Comparison of ENCODE assay signal across 1 cellular context in the genomic region with DNA sequence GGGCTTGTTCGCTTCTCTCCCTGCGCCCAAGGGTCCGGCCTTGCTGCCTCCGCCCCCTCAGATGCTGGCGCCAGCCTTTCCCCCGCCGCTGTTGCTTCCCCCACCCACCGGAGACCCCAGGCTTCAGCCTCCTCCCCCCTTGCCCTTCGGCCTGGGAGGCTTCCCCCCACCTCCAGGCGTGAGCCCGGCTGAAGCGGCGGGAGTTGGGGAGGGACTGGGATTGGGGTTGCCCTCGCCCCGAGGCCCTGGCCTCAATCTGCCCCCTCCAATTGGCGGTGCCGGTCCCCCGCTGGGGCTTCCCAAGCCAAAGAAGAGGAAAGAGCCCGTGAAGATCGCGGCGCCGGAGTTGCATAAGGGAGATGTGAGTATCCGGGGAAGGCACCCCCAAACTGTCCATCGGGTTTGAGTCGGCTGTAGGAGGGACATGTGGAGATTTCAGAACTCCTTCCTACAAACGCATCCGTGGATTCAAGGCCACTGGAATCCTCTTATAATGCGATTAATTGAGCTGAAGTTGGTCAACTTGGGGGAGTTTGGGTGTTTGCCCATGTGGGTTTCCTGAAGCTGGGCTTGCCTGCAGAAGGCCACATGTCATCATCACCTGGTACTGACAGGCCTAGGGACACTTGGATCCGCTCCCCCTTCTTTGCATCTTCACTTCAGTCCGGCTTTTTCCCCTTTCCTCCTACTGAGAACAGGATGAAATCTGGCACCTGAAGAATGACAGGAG.
TF ChIP-seq lines count a peak whose summit lies in the region.

No MANE protein-coding gene starts in this region.

TF ChIP-seq in K562, 482 proteins besides CTCF, POLR2A, EP300 and RAD21 (continued from another document and continues in another):
- TF ChIP-seq CBX2 (IDR thresholded peaks at IDR 0.05; ENCODE audit: insufficient read depth, low read length, poor library complexity, severe bottlenecking), result no peak
- no peak for TF ChIP-seq ZNF785 (CRISPR knock-in tag; IDR thresholded peaks at IDR 0.05)
- no peak for TF ChIP-seq ZNF274 (IDR thresholded peaks at IDR 0.05; ENCODE audit: borderline replicate concordance, low read depth, low read length)
- TF ChIP-seq SETDB1 (IDR thresholded peaks at IDR 0.05; ENCODE audit: low read length), result no peak
- TF ChIP-seq, protein P1, sequence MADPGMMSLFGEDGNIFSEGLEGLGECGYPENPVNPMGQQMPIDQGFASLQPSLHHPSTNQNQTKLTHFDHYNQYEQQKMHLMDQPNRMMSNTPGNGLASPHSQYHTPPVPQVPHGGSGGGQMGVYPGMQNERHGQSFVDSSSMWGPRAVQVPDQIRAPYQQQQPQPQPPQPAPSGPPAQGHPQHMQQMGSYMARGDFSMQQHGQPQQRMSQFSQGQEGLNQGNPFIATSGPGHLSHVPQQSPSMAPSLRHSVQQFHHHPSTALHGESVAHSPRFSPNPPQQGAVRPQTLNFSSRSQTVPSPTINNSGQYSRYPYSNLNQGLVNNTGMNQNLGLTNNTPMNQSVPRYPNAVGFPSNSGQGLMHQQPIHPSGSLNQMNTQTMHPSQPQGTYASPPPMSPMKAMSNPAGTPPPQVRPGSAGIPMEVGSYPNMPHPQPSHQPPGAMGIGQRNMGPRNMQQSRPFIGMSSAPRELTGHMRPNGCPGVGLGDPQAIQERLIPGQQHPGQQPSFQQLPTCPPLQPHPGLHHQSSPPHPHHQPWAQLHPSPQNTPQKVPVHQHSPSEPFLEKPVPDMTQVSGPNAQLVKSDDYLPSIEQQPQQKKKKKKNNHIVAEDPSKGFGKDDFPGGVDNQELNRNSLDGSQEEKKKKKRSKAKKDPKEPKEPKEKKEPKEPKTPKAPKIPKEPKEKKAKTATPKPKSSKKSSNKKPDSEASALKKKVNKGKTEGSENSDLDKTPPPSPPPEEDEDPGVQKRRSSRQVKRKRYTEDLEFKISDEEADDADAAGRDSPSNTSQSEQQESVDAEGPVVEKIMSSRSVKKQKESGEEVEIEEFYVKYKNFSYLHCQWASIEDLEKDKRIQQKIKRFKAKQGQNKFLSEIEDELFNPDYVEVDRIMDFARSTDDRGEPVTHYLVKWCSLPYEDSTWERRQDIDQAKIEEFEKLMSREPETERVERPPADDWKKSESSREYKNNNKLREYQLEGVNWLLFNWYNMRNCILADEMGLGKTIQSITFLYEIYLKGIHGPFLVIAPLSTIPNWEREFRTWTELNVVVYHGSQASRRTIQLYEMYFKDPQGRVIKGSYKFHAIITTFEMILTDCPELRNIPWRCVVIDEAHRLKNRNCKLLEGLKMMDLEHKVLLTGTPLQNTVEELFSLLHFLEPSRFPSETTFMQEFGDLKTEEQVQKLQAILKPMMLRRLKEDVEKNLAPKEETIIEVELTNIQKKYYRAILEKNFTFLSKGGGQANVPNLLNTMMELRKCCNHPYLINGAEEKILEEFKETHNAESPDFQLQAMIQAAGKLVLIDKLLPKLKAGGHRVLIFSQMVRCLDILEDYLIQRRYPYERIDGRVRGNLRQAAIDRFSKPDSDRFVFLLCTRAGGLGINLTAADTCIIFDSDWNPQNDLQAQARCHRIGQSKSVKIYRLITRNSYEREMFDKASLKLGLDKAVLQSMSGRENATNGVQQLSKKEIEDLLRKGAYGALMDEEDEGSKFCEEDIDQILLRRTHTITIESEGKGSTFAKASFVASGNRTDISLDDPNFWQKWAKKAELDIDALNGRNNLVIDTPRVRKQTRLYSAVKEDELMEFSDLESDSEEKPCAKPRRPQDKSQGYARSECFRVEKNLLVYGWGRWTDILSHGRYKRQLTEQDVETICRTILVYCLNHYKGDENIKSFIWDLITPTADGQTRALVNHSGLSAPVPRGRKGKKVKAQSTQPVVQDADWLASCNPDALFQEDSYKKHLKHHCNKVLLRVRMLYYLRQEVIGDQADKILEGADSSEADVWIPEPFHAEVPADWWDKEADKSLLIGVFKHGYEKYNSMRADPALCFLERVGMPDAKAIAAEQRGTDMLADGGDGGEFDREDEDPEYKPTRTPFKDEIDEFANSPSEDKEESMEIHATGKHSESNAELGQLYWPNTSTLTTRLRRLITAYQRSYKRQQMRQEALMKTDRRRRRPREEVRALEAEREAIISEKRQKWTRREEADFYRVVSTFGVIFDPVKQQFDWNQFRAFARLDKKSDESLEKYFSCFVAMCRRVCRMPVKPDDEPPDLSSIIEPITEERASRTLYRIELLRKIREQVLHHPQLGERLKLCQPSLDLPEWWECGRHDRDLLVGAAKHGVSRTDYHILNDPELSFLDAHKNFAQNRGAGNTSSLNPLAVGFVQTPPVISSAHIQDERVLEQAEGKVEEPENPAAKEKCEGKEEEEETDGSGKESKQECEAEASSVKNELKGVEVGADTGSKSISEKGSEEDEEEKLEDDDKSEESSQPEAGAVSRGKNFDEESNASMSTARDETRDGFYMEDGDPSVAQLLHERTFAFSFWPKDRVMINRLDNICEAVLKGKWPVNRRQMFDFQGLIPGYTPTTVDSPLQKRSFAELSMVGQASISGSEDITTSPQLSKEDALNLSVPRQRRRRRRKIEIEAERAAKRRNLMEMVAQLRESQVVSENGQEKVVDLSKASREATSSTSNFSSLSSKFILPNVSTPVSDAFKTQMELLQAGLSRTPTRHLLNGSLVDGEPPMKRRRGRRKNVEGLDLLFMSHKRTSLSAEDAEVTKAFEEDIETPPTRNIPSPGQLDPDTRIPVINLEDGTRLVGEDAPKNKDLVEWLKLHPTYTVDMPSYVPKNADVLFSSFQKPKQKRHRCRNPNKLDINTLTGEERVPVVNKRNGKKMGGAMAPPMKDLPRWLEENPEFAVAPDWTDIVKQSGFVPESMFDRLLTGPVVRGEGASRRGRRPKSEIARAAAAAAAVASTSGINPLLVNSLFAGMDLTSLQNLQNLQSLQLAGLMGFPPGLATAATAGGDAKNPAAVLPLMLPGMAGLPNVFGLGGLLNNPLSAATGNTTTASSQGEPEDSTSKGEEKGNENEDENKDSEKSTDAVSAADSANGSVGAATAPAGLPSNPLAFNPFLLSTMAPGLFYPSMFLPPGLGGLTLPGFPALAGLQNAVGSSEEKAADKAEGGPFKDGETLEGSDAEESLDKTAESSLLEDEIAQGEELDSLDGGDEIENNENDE (IDR thresholded peaks at IDR 0.05; ENCODE audit: low read depth, low read length), result no peak
- no peak for TF ChIP-seq ZKSCAN3 (CRISPR knock-in tag; IDR thresholded peaks at IDR 0.05)
- TF ChIP-seq, protein P2, sequence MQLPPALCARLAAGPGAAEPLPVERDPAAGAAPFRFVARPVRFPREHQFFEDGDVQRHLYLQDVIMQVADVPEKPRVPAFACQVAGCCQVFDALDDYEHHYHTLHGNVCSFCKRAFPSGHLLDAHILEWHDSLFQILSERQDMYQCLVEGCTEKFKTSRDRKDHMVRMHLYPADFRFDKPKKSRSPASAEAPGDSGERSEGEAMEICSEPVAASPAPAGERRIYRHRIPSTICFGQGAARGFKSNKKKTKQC (CRISPR knock-in tag; IDR thresholded peaks at IDR 0.05), result 0 out of 2 replicates have a peak, but pooled peaks have one; percentile 9
- no peak for TF ChIP-seq ZNF76 (CRISPR knock-in tag; IDR thresholded peaks at IDR 0.05; ENCODE audit: borderline replicate concordance)
- TF ChIP-seq NCOR1 (IDR thresholded peaks at IDR 0.05), result no peak
- no peak for TF ChIP-seq CCAR2 (IDR thresholded peaks at IDR 0.05; ENCODE audit: low read depth, low read length)
- TF ChIP-seq HSF4 (CRISPR knock-in tag; IDR thresholded peaks at IDR 0.05; ENCODE audit: borderline replicate concordance), result no peak
- TF ChIP-seq GABPA (tag; conservative IDR thresholded peaks at IDR 0.05; ENCODE audit: low read depth), result no peak
- no peak for TF ChIP-seq SMARCA5 (IDR thresholded peaks at IDR 0.05)
- TF ChIP-seq, protein P3, sequence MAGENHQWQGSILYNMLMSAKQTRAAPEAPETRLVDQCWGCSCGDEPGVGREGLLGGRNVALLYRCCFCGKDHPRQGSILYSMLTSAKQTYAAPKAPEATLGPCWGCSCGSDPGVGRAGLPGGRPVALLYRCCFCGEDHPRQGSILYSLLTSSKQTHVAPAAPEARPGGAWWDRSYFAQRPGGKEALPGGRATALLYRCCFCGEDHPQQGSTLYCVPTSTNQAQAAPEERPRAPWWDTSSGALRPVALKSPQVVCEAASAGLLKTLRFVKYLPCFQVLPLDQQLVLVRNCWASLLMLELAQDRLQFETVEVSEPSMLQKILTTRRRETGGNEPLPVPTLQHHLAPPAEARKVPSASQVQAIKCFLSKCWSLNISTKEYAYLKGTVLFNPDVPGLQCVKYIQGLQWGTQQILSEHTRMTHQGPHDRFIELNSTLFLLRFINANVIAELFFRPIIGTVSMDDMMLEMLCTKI (IDR thresholded peaks at IDR 0.05; ENCODE audit: partially characterized antibody), result no peak
- TF ChIP-seq, protein P4, sequence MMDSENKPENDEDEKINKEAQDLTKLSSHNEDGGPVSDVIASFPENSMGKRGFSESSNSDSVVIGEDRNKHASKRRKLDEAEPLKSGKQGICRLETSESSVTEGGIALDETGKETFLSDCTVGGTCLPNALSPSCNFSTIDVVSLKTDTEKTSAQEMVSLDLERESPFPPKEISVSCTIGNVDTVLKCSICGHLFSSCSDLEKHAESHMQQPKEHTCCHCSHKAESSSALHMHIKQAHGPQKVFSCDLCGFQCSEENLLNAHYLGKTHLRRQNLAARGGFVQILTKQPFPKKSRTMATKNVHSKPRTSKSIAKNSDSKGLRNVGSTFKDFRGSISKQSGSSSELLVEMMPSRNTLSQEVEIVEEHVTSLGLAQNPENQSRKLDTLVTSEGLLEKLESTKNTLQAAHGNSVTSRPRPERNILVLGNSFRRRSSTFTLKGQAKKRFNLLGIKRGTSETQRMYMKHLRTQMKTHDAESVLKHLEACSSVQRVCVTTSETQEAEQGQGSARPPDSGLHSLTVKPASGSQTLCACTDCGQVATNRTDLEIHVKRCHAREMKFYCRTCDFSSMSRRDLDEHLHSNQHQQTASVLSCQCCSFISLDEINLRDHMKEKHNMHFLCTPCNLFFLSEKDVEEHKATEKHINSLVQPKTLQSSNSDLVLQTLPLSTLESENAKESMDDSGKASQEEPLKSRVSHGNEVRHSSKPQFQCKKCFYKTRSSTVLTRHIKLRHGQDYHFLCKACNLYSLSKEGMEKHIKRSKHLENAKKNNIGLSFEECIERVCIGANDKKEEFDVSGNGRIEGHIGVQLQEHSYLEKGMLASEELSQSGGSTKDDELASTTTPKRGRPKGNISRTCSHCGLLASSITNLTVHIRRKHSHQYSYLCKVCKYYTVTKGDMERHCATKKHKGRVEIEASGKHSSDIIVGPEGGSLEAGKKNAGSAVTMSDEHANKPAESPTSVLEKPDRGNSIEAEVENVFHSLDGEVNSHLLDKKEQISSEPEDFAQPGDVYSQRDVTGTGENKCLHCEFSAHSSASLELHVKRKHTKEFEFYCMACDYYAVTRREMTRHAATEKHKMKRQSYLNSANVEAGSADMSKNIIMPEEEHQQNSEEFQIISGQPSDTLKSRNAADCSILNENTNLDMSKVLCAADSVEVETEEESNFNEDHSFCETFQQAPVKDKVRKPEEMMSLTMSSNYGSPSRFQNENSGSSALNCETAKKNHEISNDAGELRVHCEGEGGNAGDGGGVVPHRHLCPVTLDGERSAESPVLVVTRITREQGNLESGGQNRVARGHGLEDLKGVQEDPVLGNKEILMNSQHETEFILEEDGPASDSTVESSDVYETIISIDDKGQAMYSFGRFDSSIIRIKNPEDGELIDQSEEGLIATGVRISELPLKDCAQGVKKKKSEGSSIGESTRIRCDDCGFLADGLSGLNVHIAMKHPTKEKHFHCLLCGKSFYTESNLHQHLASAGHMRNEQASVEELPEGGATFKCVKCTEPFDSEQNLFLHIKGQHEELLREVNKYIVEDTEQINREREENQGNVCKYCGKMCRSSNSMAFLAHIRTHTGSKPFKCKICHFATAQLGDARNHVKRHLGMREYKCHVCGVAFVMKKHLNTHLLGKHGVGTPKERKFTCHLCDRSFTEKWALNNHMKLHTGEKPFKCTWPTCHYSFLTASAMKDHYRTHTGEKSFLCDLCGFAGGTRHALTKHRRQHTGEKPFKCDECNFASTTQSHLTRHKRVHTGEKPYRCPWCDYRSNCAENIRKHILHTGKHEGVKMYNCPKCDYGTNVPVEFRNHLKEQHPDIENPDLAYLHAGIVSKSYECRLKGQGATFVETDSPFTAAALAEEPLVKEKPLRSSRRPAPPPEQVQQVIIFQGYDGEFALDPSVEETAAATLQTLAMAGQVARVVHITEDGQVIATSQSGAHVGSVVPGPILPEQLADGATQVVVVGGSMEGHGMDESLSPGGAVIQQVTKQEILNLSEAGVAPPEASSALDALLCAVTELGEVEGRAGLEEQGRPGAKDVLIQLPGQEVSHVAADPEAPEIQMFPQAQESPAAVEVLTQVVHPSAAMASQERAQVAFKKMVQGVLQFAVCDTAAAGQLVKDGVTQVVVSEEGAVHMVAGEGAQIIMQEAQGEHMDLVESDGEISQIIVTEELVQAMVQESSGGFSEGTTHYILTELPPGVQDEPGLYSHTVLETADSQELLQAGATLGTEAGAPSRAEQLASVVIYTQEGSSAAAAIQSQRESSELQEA (IDR thresholded peaks at IDR 0.05; ENCODE audit: low read depth), result no peak
- 0 out of 2 replicates have a peak, but pooled peaks have one; percentile 40 for TF ChIP-seq TGIF2 (CRISPR knock-in tag; IDR thresholded peaks at IDR 0.05)
- TF ChIP-seq ATF2 (CRISPR knock-in tag; IDR thresholded peaks at IDR 0.05), result no peak
- no peak for TF ChIP-seq NCOA6 (IDR thresholded peaks at IDR 0.05)
- TF ChIP-seq PCBP2 (IDR thresholded peaks at IDR 0.05; ENCODE audit: low read depth, low read length, poor library complexity, severe bottlenecking), result no peak
- TF ChIP-seq RBM25 (IDR thresholded peaks at IDR 0.05; ENCODE audit: low read depth, low read length, severe bottlenecking), result no peak
- TF ChIP-seq XRCC4 (IDR thresholded peaks at IDR 0.05; ENCODE audit: extremely low read depth, insufficient read depth, insufficient read length), result no peak
- TF ChIP-seq ERF (CRISPR knock-in tag; IDR thresholded peaks at IDR 0.05), result no peak
- TF ChIP-seq ATF7 (IDR thresholded peaks at IDR 0.05), result no peak
- TF ChIP-seq SMARCE1 (IDR thresholded peaks at IDR 0.05), result no peak
- TF ChIP-seq, protein P5, sequence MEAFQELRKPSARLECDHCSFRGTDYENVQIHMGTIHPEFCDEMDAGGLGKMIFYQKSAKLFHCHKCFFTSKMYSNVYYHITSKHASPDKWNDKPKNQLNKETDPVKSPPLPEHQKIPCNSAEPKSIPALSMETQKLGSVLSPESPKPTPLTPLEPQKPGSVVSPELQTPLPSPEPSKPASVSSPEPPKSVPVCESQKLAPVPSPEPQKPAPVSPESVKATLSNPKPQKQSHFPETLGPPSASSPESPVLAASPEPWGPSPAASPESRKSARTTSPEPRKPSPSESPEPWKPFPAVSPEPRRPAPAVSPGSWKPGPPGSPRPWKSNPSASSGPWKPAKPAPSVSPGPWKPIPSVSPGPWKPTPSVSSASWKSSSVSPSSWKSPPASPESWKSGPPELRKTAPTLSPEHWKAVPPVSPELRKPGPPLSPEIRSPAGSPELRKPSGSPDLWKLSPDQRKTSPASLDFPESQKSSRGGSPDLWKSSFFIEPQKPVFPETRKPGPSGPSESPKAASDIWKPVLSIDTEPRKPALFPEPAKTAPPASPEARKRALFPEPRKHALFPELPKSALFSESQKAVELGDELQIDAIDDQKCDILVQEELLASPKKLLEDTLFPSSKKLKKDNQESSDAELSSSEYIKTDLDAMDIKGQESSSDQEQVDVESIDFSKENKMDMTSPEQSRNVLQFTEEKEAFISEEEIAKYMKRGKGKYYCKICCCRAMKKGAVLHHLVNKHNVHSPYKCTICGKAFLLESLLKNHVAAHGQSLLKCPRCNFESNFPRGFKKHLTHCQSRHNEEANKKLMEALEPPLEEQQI (IDR thresholded peaks at IDR 0.05), result no peak
- TF ChIP-seq ZNF324 (CRISPR knock-in tag; IDR thresholded peaks at IDR 0.05), result no peak
- TF ChIP-seq NFRKB (IDR thresholded peaks at IDR 0.05; ENCODE audit: low read depth), result no peak
